ENCODE assay signal across 8 cellular contexts in genomic region chr12:57611116-57611809, GRCh38. TPM values are rescaled to one million over a fixed set of nuclear protein-coding genes. Genes with fewer than 3 reads are reported as not detected.
DNase-seq lines count a peak whose midpoint lies in the region; ATAC-seq and TF ChIP-seq lines count a peak whose summit lies in the region.

TSS of gene ARHGEF25 (plus strand) at chr12:57611435. CDS start at chr12:57611895, 460 bp downstream.

- H3K9me3 Mint-ChIP-seq in CD8-positive, alpha-beta T cell, result no peaks in the 10 kb centered on the region

- POLR2A ChIA-PET in CD8-positive, alpha-beta T cell (lab: Charles Lee), result interaction anchor here (0.7 to 0.9 kb wide), 2 partner anchors 11 to 152 kb away, joined by 3 read pairs; no protein-coding TSS in a partner anchor

- peak; percentile 74 for ATAC-seq in CD8-positive, alpha-beta T cell
- ATAC-seq in GM21786 (IDR thresholded peaks at IDR 0.05; ENCODE audit: unreplicated experiment) (peak; percentile 48), esophagus mucosa (peak; percentile 21)

- H3K36me3 ChIP-seq in CD8-positive, alpha-beta T cell (ENCODE audit: insufficient read depth, low read length), result peaks cover 4% of the 10 kb centered on the region
- H3K36me3 ChIP-seq in mucosa of stomach (ENCODE audit: control insufficient read depth, insufficient read depth, low read length) (no peaks in the 10 kb centered on the region), tibial artery (peaks cover 20 to 57% (median 31%) of the 10 kb centered on the region in 3 donors)

- intact Hi-C loops in CD8-positive, alpha-beta T cell (cut with DNase I, micrococcal nuclease), result no loop called here
- intact Hi-C loops in tibial artery (cut with DNase I; ENCODE audit: low total_unique reads), result loop anchor here (10.0 kb wide), 1 partner anchor 86 kb away; the partner anchor contains the start of genes DDIT3 and MBD6

- H3K4me3 Mint-ChIP-seq in CD8-positive, alpha-beta T cell, result peak within 1 kb of the TSS; percentile 78

- peak within 1 kb of the TSS; percentile 65 for H3K9ac ChIP-seq in mucosa of stomach (ENCODE audit: low read length)

- peak within 1 kb of the TSS; percentile 36 for H3K4me3 ChIP-seq in CD8-positive, alpha-beta T cell (ENCODE audit: low read depth, low read length)
- H3K4me3 ChIP-seq in mucosa of stomach (ENCODE audit: low read length) (peak within 1 kb of the TSS; percentile 12), tibial artery (peak within 1 kb of the TSS; percentile 82 to 85)

- no peak within 1 kb of the TSS for H3K27ac Mint-ChIP-seq in CD8-positive, alpha-beta T cell

- CTCF ChIA-PET in CD8-positive, alpha-beta T cell (lab: Charles Lee), result no interaction called here

- peaks cover 16% of the 10 kb centered on the region for H3K27me3 Mint-ChIP-seq in CD8-positive, alpha-beta T cell (ENCODE audit: low read depth)

- no peak within 1 kb of the TSS for H3K27ac ChIP-seq in CD8-positive, alpha-beta T cell (ENCODE audit: low read depth, low read length)
- H3K27ac ChIP-seq in tibial artery, result peak within 1 kb of the TSS; percentile 97 to 99

- DNase-seq in CD8-positive, alpha-beta T cell, result peak in 4 of 7 experiments; percentile 33 to 62 (median 48)
- DNase-seq in NCI-H226 (peak; percentile 39), activated T-cell treated with anti-CD3 and anti-CD28 coated beads for 48 hours (ENCODE audit: low read depth) (peak; percentile 51), tibial artery (peak; percentile 64 to 92), inferior parietal cortex (ENCODE audit: extremely low spot score) (no peak)

- peaks cover 11% of the 10 kb centered on the region for H3K4me1 ChIP-seq in CD8-positive, alpha-beta T cell (ENCODE audit: insufficient read depth, low read length)
- H3K4me1 ChIP-seq in mucosa of stomach (ENCODE audit: control insufficient read depth, insufficient read depth, low read length) (peaks cover 12% of the 10 kb centered on the region), tibial artery (peaks cover 0 to 63% (median 51%) of the 10 kb centered on the region in 4 donors)

- H3K27me3 ChIP-seq in CD8-positive, alpha-beta T cell (ENCODE audit: insufficient read depth, low read length), result no peaks in the 10 kb centered on the region
- H3K27me3 ChIP-seq in mucosa of stomach (ENCODE audit: control insufficient read depth, insufficient read depth, low read length), result peaks cover 55% of the 10 kb centered on the region
- no peaks in the 10 kb centered on the region for H3K27me3 ChIP-seq in tibial artery

- TF ChIP-seq CTCF in CD8-positive, alpha-beta T cell (IDR thresholded peaks at IDR 0.05), result no peak
- TF ChIP-seq CTCF in tibial artery (IDR thresholded peaks at IDR 0.05), result no peak

- H3K9me3 ChIP-seq in CD8-positive, alpha-beta T cell (ENCODE audit: low read length), result no peaks in the 10 kb centered on the region
- H3K9me3 ChIP-seq in mucosa of stomach (ENCODE audit: control insufficient read depth, low read length), result no peaks in the 10 kb centered on the region
- no peaks in the 10 kb centered on the region for H3K9me3 ChIP-seq in tibial artery

- H3K36me3 Mint-ChIP-seq in CD8-positive, alpha-beta T cell, result peaks cover 18% of the 10 kb centered on the region

- peaks cover 11% of the 10 kb centered on the region for H3K4me1 Mint-ChIP-seq in CD8-positive, alpha-beta T cell (ENCODE audit: low read depth)

RNA-seq across cellular contexts. Expression of gene ARHGEF25, which starts in this region (rescaled TPM):
- total RNA-seq in CD8-positive, alpha-beta T cell, result under 1 TPM; 0.33 to 0.36 TPM
- total RNA-seq in esophagus mucosa, result 1.5 TPM

Comparison
In these comparisons a context has a peak if more than half of its experiments do, and no peak if none do; other contexts are left out.
1. Peak in DNase-seq, ATAC-seq and H3K4me3 ChIP-seq in CD8-positive, alpha-beta T cell; RNA of the gene not detected or under 1 TPM.
2. ATAC-seq: peak in every context shown above with its lines; median percentile 74 in CD8-positive, alpha-beta T cell; 48 in GM21786; 21 in esophagus mucosa.
3. H3K4me3 ChIP-seq: peak in every context shown above with its lines; median percentile 84 in tibial artery; 36 in CD8-positive, alpha-beta T cell; 12 in mucosa of stomach.